In genomic region chr1:169146536-169147214, GRCh38 we compare ENCODE assay signal across 20 cellular contexts.
"Had no signal": no experiment of that assay in that cellular context is flagged by ENCODE, and none has a peak within 500 bp of the region (broad histone marks: within the 10 kb centered on the region; RNA-seq: fewer than 3 reads in every experiment).

No MANE protein-coding gene starts in this region.

- H3K27me3 Mint-ChIP-seq: activated CD4-positive, alpha-beta memory T cell treated with anti-CD3 and anti-CD28 coated beads, Interleukin-2, amount 10 ng/mL, durations not matched to agents 7 days and 5 days; activated naive CD8-positive, alpha-beta T cell treated with anti-CD3 and anti-CD28 coated beads, Interleukin-2, amount 10 ng/mL, durations not matched to agents 7 days and 5 days; activated T-helper 17 cell treated with anti-CD3 and anti-CD28 coated beads, Interleukin-2, amount 50 U/mL, for 72 hours; stimulated activated naive CD8-positive, alpha-beta T cell treated with anti-CD3 and anti-CD28 coated beads, Interleukin-15, amount 100 ng/mL, for 72 hours had no signal

- H3K36me3 Mint-ChIP-seq: activated naive CD8-positive, alpha-beta T cell treated with anti-CD3 and anti-CD28 coated beads, Interleukin-2, amount 10 ng/mL, durations not matched to agents 7 days and 5 days; mesothelial cell of epicardium had no signal

- H3K27me3 ChIP-seq: body of pancreas, esophagus squamous epithelium, right atrium auricular region, upper lobe of left lung had no signal

- H3K9me3 ChIP-seq: body of pancreas, esophagus squamous epithelium, lower lobe of right lung, right atrium auricular region, upper lobe of left lung had no signal

- H3K4me1 Mint-ChIP-seq: activated CD4-positive, alpha-beta memory T cell treated with anti-CD3 and anti-CD28 coated beads, Interleukin-2, amount 10 ng/mL, durations not matched to agents 7 days and 5 days; activated T-helper 17 cell treated with anti-CD3 and anti-CD28 coated beads, Interleukin-2, amount 50 U/mL, for 72 hours; nephron; stimulated activated naive CD8-positive, alpha-beta T cell treated with anti-CD3 and anti-CD28 coated beads, Interleukin-15, amount 100 ng/mL, for 72 hours had no signal

- ATAC-seq: activated T-helper 17 cell treated with anti-CD3 and anti-CD28 coated beads, Interleukin-2, amount 50 U/mL, for 72 hours; body of pancreas; left colon; lower lobe of right lung; stimulated activated naive CD8-positive, alpha-beta T cell treated with anti-CD3 and anti-CD28 coated beads, Interleukin-15, amount 100 ng/mL, for 72 hours had no signal

- H3K36me3 ChIP-seq: esophagus squamous epithelium, lower lobe of right lung, right atrium auricular region, upper lobe of left lung had no signal

- H3K4me3 Mint-ChIP-seq: activated CD4-positive, alpha-beta memory T cell treated with anti-CD3 and anti-CD28 coated beads, Interleukin-2, amount 10 ng/mL, durations not matched to agents 7 days and 5 days; activated naive CD8-positive, alpha-beta T cell treated with anti-CD3 and anti-CD28 coated beads, Interleukin-2, amount 10 ng/mL, durations not matched to agents 7 days and 5 days; activated T-helper 17 cell treated with anti-CD3 and anti-CD28 coated beads, Interleukin-2, amount 50 U/mL, for 72 hours; mesothelial cell of epicardium; nephron; stimulated activated naive CD8-positive, alpha-beta T cell treated with anti-CD3 and anti-CD28 coated beads, Interleukin-15, amount 100 ng/mL, for 72 hours had no signal

- H3K9me3 Mint-ChIP-seq: activated CD4-positive, alpha-beta memory T cell treated with anti-CD3 and anti-CD28 coated beads, Interleukin-2, amount 10 ng/mL, durations not matched to agents 7 days and 5 days; activated naive CD8-positive, alpha-beta T cell treated with anti-CD3 and anti-CD28 coated beads, Interleukin-2, amount 10 ng/mL, durations not matched to agents 7 days and 5 days; activated T-helper 17 cell treated with anti-CD3 and anti-CD28 coated beads, Interleukin-2, amount 50 U/mL, for 72 hours; mesothelial cell of epicardium; nephron; stimulated activated naive CD8-positive, alpha-beta T cell treated with anti-CD3 and anti-CD28 coated beads, Interleukin-15, amount 100 ng/mL, for 72 hours had no signal

- DNase-seq: activated CD4-positive, alpha-beta memory T cell treated with anti-CD3 and anti-CD28 coated beads, Interleukin-2, amount 10 ng/mL, durations not matched to agents 7 days and 5 days; activated CD4-positive, alpha-beta T cell treated with anti-CD3 and anti-CD28 coated beads for 48 hours; activated CD4-positive, CD25-positive, alpha-beta regulatory T cell; activated naive CD4-positive, alpha-beta T cell; activated naive CD8-positive, alpha-beta T cell treated with anti-CD3 and anti-CD28 coated beads, Interleukin-2, amount 10 ng/mL, durations not matched to agents 7 days and 5 days; activated T-cell treated with anti-CD3 and anti-CD28 coated beads, Interleukin-2, amount 50 U/mL, for 1 hour; body of pancreas; dermis blood vessel endothelial cell; effector memory CD4-positive, alpha-beta T cell; esophagus squamous epithelium; left colon; lower lobe of right lung; stimulated activated CD4-positive, alpha-beta T cell treated with anti-CD3 and anti-CD28 coated beads, Interleukin-4, amount 100 ng/mL, for 1 hour; stimulated activated naive CD8-positive, alpha-beta T cell treated with anti-CD3 and anti-CD28 coated beads, Interleukin-15, amount 100 ng/mL, for 72 hours; upper lobe of left lung had no signal

- H3K4me3 ChIP-seq: body of pancreas, esophagus squamous epithelium, lower lobe of right lung, right atrium auricular region, skin epidermis, upper lobe of left lung had no signal

- H3K4me1 ChIP-seq: esophagus squamous epithelium, lower lobe of right lung, right atrium auricular region, upper lobe of left lung had no signal

- H3K27ac Mint-ChIP-seq: activated CD4-positive, alpha-beta memory T cell treated with anti-CD3 and anti-CD28 coated beads, Interleukin-2, amount 10 ng/mL, durations not matched to agents 7 days and 5 days; activated naive CD8-positive, alpha-beta T cell treated with anti-CD3 and anti-CD28 coated beads, Interleukin-2, amount 10 ng/mL, durations not matched to agents 7 days and 5 days; activated T-helper 17 cell treated with anti-CD3 and anti-CD28 coated beads, Interleukin-2, amount 50 U/mL, for 72 hours; mesothelial cell of epicardium; stimulated activated naive CD8-positive, alpha-beta T cell treated with anti-CD3 and anti-CD28 coated beads, Interleukin-15, amount 100 ng/mL, for 72 hours had no signal
